ENCODE assay signal across 15 cellular contexts in the genomic region with DNA sequence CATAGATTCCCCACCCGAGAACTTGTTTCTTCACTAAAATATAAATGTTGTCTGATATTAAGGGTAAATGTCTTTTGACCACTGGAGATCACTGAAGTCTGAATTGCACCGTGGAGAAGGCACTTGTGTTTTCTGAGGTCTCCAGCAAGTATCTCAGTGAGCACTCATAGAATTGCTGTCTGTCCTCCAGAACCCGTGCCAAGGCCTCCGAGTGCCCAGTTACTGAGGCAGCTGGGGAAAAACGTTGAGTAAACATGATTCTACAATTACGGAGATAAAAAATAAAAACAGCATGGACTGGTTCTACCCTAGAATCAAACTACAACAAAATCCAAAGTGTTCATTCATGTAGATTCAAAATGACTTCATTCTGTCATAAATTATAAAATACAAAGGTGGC.
A peak's percentile ranks its signal among the peaks of the same experiment; 100 is the strongest.
DNase-seq lines count a peak whose midpoint lies in the region; ATAC-seq and TF ChIP-seq lines count a peak whose summit lies in the region.
"Had no signal": no experiment of that assay in that cellular context is flagged by ENCODE, and none has a peak within 500 bp of the region (broad histone marks: within the 10 kb centered on the region; RNA-seq: fewer than 3 reads in every experiment).

No MANE protein-coding gene starts in this region.

- no peaks in the 10 kb centered on the region for H3K27me3 Mint-ChIP-seq in activated naive CD4-positive, alpha-beta T cell treated with anti-CD3 and anti-CD28 coated beads, Interleukin-2, amount 10 ng/mL, durations not matched to agents 7 days and 5 days
- no peaks in the 10 kb centered on the region for H3K27me3 Mint-ChIP-seq in chondrocyte (ENCODE audit: low read depth)
- H3K27me3 Mint-ChIP-seq: type B pancreatic cell had no signal

- H3K27me3 ChIP-seq in muscle layer of duodenum (ENCODE audit: low read depth, low read length), result no peaks in the 10 kb centered on the region
- no peaks in the 10 kb centered on the region for H3K27me3 ChIP-seq in tibial artery

- peak overlapping the region; percentile 25 for H3K27ac ChIP-seq in muscle layer of duodenum (ENCODE audit: low read length)
- H3K27ac ChIP-seq in tibial artery, result peak overlapping the region; percentile 69 to 71

- no peaks in the 10 kb centered on the region for H3K4me1 Mint-ChIP-seq in activated naive CD4-positive, alpha-beta T cell treated with anti-CD3 and anti-CD28 coated beads, Interleukin-2, amount 10 ng/mL, durations not matched to agents 7 days and 5 days
- peaks cover 43% of the 10 kb centered on the region for H3K4me1 Mint-ChIP-seq in chondrocyte (ENCODE audit: low read depth)

- peaks cover 53 to 68% of the 10 kb centered on the region in 2 donors for H3K36me3 ChIP-seq in muscle layer of duodenum (ENCODE audit: control insufficient read depth in 1 of 2, insufficient read depth in 2 of 2, low read length in 2 of 2)
- peaks cover 45 to 58% (median 48%) of the 10 kb centered on the region in 3 donors for H3K36me3 ChIP-seq in tibial artery

- H3K36me3 Mint-ChIP-seq in activated naive CD4-positive, alpha-beta T cell treated with anti-CD3 and anti-CD28 coated beads, Interleukin-2, amount 50 U/mL, for 72 hours, result peaks cover 13 to 24% of the 10 kb centered on the region in 2 donors
- peaks cover 55% of the 10 kb centered on the region for H3K36me3 Mint-ChIP-seq in activated naive CD4-positive, alpha-beta T cell treated with anti-CD3 and anti-CD28 coated beads, Interleukin-2, amount 10 ng/mL, durations not matched to agents 7 days and 5 days
- H3K36me3 Mint-ChIP-seq in chondrocyte (ENCODE audit: low read depth), result peaks cover 37% of the 10 kb centered on the region

- H3K4me3 ChIP-seq in muscle layer of duodenum (ENCODE audit: low read depth in 1 of 2, low read length in 2 of 2) (no peak overlapping the region), tibial artery (no peak overlapping the region)

- DNase-seq in activated naive CD4-positive, alpha-beta T cell treated with anti-CD3 and anti-CD28 coated beads, Interleukin-2, amount 50 U/mL, for 72 hours (ENCODE audit: low spot score in 2 of 2), result no peak
- no peak for DNase-seq in activated naive CD4-positive, alpha-beta T cell treated with anti-CD3 and anti-CD28 coated beads, Interleukin-2, amount 10 ng/mL, durations not matched to agents 7 days and 5 days
- DNase-seq in chondrocyte (ENCODE audit: low spot score), result no peak
- no peak for DNase-seq in tibial artery
- DNase-seq in NCI-H1417 treated with DMSO at 0.1 percent for 48 hours (lab: John Stamatoyannopoulos, UW), result no peak
- DNase-seq in activated CD8-positive, alpha-beta memory T cell treated with anti-CD3 and anti-CD28 coated beads for 24 hours, result no peak
- no peak for DNase-seq in HT-29 (ENCODE audit: low spot score)
- DNase-seq: activated CD4-positive, alpha-beta T cell treated with anti-CD3 and anti-CD28 coated beads for 48 hours; activated gamma-delta T cell treated with Interleukin-2 at 50 U/mL for 16 hours; DMS153; Kasumi-1; NCI-H2107; SW 1271 had no signal

- no peaks in the 10 kb centered on the region for H3K9me3 Mint-ChIP-seq in activated naive CD4-positive, alpha-beta T cell treated with anti-CD3 and anti-CD28 coated beads, Interleukin-2, amount 50 U/mL, for 72 hours
- no peaks in the 10 kb centered on the region for H3K9me3 Mint-ChIP-seq in activated naive CD4-positive, alpha-beta T cell treated with anti-CD3 and anti-CD28 coated beads, Interleukin-2, amount 10 ng/mL, durations not matched to agents 7 days and 5 days
- H3K9me3 Mint-ChIP-seq in chondrocyte (ENCODE audit: low read depth), result no peaks in the 10 kb centered on the region
- H3K9me3 Mint-ChIP-seq: type B pancreatic cell had no signal

- CTCF ChIA-PET in activated naive CD4-positive, alpha-beta T cell treated with anti-CD3 and anti-CD28 coated beads, Interleukin-2, amount 10 ng/mL, durations not matched to agents 7 days and 5 days (lab: Charles Lee), result no interaction called here

- no peak overlapping the region for H3K4me3 Mint-ChIP-seq in activated naive CD4-positive, alpha-beta T cell treated with anti-CD3 and anti-CD28 coated beads, Interleukin-2, amount 10 ng/mL, durations not matched to agents 7 days and 5 days
- H3K4me3 Mint-ChIP-seq in chondrocyte (ENCODE audit: unreplicated experiment), result no peak overlapping the region
- H3K4me3 Mint-ChIP-seq: type B pancreatic cell had no signal

- H3K4me1 ChIP-seq in muscle layer of duodenum (ENCODE audit: control insufficient read depth in 1 of 2, insufficient read depth in 2 of 2, low read length in 2 of 2), result peaks cover 9 to 11% of the 10 kb centered on the region in 2 donors
- peaks cover 0 to 86% (median 47%) of the 10 kb centered on the region in 4 donors for H3K4me1 ChIP-seq in tibial artery

- TF ChIP-seq CTCF in chondrocyte (IDR thresholded peaks at IDR 0.05) (no peak), tibial artery (IDR thresholded peaks at IDR 0.05) (no peak)

- H3K9me3 ChIP-seq in muscle layer of duodenum (ENCODE audit: control insufficient read depth in 1 of 2, low read length in 2 of 2) (no peaks in the 10 kb centered on the region), tibial artery (no peaks in the 10 kb centered on the region)

- ATAC-seq in activated naive CD4-positive, alpha-beta T cell treated with anti-CD3 and anti-CD28 coated beads, Interleukin-2, amount 50 U/mL, for 72 hours, result no peak

- H3K27ac Mint-ChIP-seq in activated naive CD4-positive, alpha-beta T cell treated with anti-CD3 and anti-CD28 coated beads, Interleukin-2, amount 50 U/mL, for 72 hours, result peak overlapping the region; percentile 55 to 89
- no peak overlapping the region for H3K27ac Mint-ChIP-seq in activated naive CD4-positive, alpha-beta T cell treated with anti-CD3 and anti-CD28 coated beads, Interleukin-2, amount 10 ng/mL, durations not matched to agents 7 days and 5 days
- H3K27ac Mint-ChIP-seq in chondrocyte (ENCODE audit: unreplicated experiment), result peak overlapping the region; percentile 83
- H3K27ac Mint-ChIP-seq: type B pancreatic cell had no signal

- intact Hi-C loops in tibial artery (cut with DNase I; ENCODE audit: low total_unique reads), result no loop called here
